Comparison of ENCODE assay signal across 8 cellular contexts in the genomic region with DNA sequence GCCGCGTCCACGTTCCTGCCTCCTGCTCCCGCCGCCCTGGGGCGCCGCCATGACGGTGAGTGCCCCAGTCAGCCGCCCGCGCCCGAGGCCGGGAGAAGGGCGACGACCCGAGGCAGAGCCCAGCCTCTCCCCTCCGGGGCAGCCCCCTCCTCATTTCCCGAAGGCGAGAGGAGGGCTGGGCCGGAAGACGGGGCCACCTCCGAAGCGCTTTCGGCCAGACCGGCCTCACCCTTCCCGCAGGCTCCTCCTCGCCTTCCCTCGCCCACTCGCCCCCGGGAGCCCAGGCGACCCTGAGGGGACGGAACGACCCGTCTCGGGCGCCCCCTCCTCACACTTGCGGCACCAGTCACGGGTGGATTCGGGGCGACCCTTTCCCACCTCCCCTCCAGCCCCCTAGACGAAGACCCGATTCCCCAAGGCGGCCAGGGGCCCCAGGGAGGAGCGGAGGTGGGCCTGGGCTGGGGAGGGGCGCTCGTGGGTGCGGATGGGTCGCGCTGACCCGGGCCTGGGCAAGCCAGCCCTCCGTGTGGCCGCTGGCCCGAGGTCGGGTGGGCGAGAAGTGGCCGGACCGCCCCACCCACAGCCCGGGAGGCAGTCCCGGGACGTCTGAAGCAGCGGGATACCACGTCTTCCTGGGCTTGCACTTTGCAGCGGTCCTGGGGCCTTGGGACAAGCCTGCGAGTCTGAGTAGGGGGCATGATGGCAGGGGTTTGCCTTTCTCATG. TPM values are rescaled to one million over a fixed set of nuclear protein-coding genes. Genes with fewer than 3 reads are reported as not detected.
DNase-seq lines count a peak whose midpoint lies in the region; ATAC-seq and TF ChIP-seq lines count a peak whose summit lies in the region.

No MANE protein-coding gene starts in this region.

- peaks cover 2% of the 10 kb centered on the region for H3K36me3 ChIP-seq in H7 (replicated peaks; ENCODE audit: control insufficient read depth, insufficient read depth, low read length)
- H3K36me3 ChIP-seq in muscle layer of duodenum (ENCODE audit: control insufficient read depth in 1 of 2, insufficient read depth in 2 of 2, low read length in 2 of 2) = no peaks in the 10 kb centered on the region

- no peak for ATAC-seq in GM18520 (IDR thresholded peaks at IDR 0.05; ENCODE audit: unreplicated experiment)
- ATAC-seq in HG03025 (IDR thresholded peaks at IDR 0.05; ENCODE audit: low FRiP score, unreplicated experiment) = no peak

- H3K27me3 ChIP-seq in H7 (ENCODE audit: control insufficient read depth, insufficient read depth, low read length) (no peaks in the 10 kb centered on the region), muscle layer of duodenum (ENCODE audit: low read depth, low read length) (no peaks in the 10 kb centered on the region)

- peak overlapping the region; percentile 92 for H3K4me3 ChIP-seq in H7 (ENCODE audit: insufficient read depth, low read depth, low read length)
- H3K4me3 ChIP-seq in coronary artery = peak overlapping the region; percentile 93
- H3K4me3 ChIP-seq in muscle layer of duodenum (ENCODE audit: low read depth in 1 of 2, low read length in 2 of 2) = peak overlapping the region; percentile 90 to 92

- DNase-seq in Caki2 (ENCODE audit: low read depth) (peak; percentile 43), H7 (peak; percentile 87), coronary artery (ENCODE audit: low spot score) (no peak), NCI-H2029 (lab: John Stamatoyannopoulos, UW) (no peak)

- in situ Hi-C loops in Caki2 (cut with HindIII; ENCODE audit: low pct_unique_long_range_greater_than_20kb, low sequenced_read_pairs) = no loop called here

- H3K4me1 ChIP-seq in muscle layer of duodenum (ENCODE audit: control insufficient read depth in 1 of 2, insufficient read depth in 2 of 2, low read length in 2 of 2) = peaks cover 33 to 75% of the 10 kb centered on the region in 2 donors

- no peak for TF ChIP-seq CTCF in coronary artery (IDR thresholded peaks at IDR 0.05)

- no peaks in the 10 kb centered on the region for H3K9me3 ChIP-seq in muscle layer of duodenum (ENCODE audit: control insufficient read depth in 1 of 2, low read length in 2 of 2)

- TF ChIP-seq POLR2A in Raji (IDR thresholded peaks at IDR 0.05; ENCODE audit: insufficient read depth, low read depth, low read length) = peak; percentile 15; the same call in 1 of the 2 replicates

- peak overlapping the region; percentile 82 to 94 for H3K27ac ChIP-seq in coronary artery
- H3K27ac ChIP-seq in muscle layer of duodenum (ENCODE audit: low read length) = peak overlapping the region; percentile 60

RNA-seq across cellular contexts. Expression of gene TRIOBP, which starts 49.7 kb away (rescaled TPM):
- total RNA-seq in Caki2 (2014; rRNA removed; shearing (Covaris generic); ENCODE audit: low replicate concordance) = 233 and 274 TPM in 2 replicates
- total RNA-seq in H7 (2014; rRNA removed; shearing (Covaris generic)) = 66.9 and 67.1 TPM in 2 replicates

Comparison
In these comparisons a context has a peak if more than half of its experiments do, and no peak if none do; other contexts are left out.
1. DNase-seq: peak in Caki2 (single experiment) and H7 (single experiment); none in coronary artery (single experiment) and NCI-H2029 (single experiment).
2. Peak in every context shown above with its lines, with median percentiles within 50 percentile points of each other: H3K4me3 ChIP-seq.